In the genomic region with DNA sequence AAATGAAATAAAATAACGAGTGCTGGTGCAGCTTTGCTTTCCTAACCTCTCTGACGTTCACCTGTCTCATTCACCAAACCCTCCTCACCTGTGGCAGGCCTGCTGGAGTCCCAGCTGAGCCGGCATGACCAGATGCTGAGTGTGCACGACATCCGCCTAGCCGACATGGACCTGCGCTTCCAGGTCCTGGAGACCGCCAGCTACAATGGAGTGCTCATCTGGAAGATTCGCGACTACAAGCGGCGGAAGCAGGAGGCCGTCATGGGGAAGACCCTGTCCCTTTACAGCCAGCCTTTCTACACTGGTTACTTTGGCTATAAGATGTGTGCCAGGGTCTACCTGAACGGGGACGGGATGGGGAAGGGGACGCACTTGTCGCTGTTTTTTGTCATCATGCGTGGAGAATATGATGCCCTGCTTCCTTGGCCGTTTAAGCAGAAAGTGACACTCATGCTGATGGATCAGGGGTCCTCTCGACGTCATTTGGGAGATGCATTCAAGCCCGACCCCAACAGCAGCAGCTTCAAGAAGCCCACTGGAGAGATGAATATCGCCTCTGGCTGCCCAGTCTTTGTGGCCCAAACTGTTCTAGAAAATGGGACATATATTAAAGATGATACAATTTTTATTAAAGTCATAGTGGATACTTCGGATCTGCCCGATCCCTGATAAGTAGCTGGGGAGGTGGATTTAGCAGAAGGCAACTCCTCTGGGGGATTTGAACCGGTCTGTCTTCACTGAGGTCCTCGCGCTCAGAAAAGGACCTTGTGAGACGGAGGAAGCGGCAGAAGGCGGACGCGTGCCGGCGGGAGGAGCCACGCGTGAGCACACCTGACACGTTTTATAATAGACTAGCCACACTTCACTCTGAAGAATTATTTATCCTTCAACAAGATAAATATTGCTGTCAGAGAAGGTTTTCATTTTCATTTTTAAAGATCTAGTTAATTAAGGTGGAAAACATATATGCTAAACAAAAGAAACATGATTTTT, we compare ENCODE assay signal across 13 cellular contexts. TPM values are rescaled to one million over a fixed set of nuclear protein-coding genes. Genes with fewer than 3 reads are reported as not detected.
DNase-seq lines count a peak whose midpoint lies in the region; ATAC-seq, FAIRE-seq and TF ChIP-seq lines count a peak whose summit lies in the region.
"Had no signal": no experiment of that assay in that cellular context is flagged by ENCODE, and none has a peak within 500 bp of the region (broad histone marks: within the 10 kb centered on the region; RNA-seq: fewer than 3 reads in every experiment).

No MANE protein-coding gene starts in this region.

- H3K4me1 Mint-ChIP-seq in IgD-negative memory B cell, result peaks cover 21 to 29% (median 21%) of the 10 kb centered on the region in 3 donors

- peaks cover 3% of the 10 kb centered on the region for H3K36me3 Mint-ChIP-seq in IgD-negative memory B cell

- TF ChIP-seq EP300 in K562 (IDR thresholded peaks at IDR 0.05; ENCODE audit: low read length), result no peak

- DNase-seq in mammary epithelial cell (no peak), breast epithelium (ENCODE audit: low spot score in 2 of 2) (no peak), K562 (ENCODE audit: extremely low read depth in 1 of 4, low spot score in 3 of 4) (no peak), posterior vena cava (ENCODE audit: low spot score) (peak; percentile 64), foreskin keratinocyte (no peak)
- DNase-seq: DMS53, NCI-H1105 treated with DMSO at 0.1 percent for 48 hours, NCI-H187 treated with DMSO at 0.1 percent for 48 hours, OCI-M1 had no signal

- dilution Hi-C loops in mammary epithelial cell (cut with HindIII; ENCODE audit: low sequenced_read_pairs), result no loop called here

- TF ChIP-seq CTCF in mammary epithelial cell (conservative IDR thresholded peaks at IDR 0.05 in 1 of 2, IDR thresholded peaks at IDR 0.05 in 1 of 2; ENCODE audit: extremely low read depth in 1 of 2, insufficient read depth in 1 of 2, low read depth in 1 of 2, low read length in 2 of 2), result no peak
- TF ChIP-seq CTCF in breast epithelium (IDR thresholded peaks at IDR 0.05), result no peak
- TF ChIP-seq CTCF in K562 (IDR thresholded peaks at IDR 0.05 in 2 of 3, conservative IDR thresholded peaks at IDR 0.05 in 1 of 3; ENCODE audit: insufficient read depth in 2 of 3, low read depth in 1 of 3, low read length in 3 of 3), result no peak
- TF ChIP-seq CTCF in foreskin keratinocyte (conservative IDR thresholded peaks at IDR 0.05), result no peak

- no peaks in the 10 kb centered on the region for H4K20me1 ChIP-seq in mammary epithelial cell (ENCODE audit: insufficient read depth, low read length)
- H4K20me1 ChIP-seq in K562 (replicated peaks; ENCODE audit: control insufficient read depth, insufficient read depth, low read length), result no peaks in the 10 kb centered on the region

- no peaks in the 10 kb centered on the region for H3K9me3 Mint-ChIP-seq in IgD-negative memory B cell

- no peak overlapping the region for H2AFZ ChIP-seq in mammary epithelial cell (ENCODE audit: low read depth, low read length)
- H2AFZ ChIP-seq in K562 (ENCODE audit: low read depth, low read length), result no peak overlapping the region

- no peaks in the 10 kb centered on the region for H3K9me1 ChIP-seq in K562 (ENCODE audit: control insufficient read depth, insufficient read depth, low read length)

- H3K9ac ChIP-seq in mammary epithelial cell (ENCODE audit: insufficient read depth, low read length) (no peak overlapping the region), K562 (ENCODE audit: insufficient read depth in 1 of 2, low read depth in 2 of 2, low read length in 2 of 2) (no peak overlapping the region)

- H3K27ac Mint-ChIP-seq in IgD-negative memory B cell, result peak overlapping the region in 2 of 3 donors; percentile 23 to 49

- H3K4me3 ChIP-seq in mammary epithelial cell (replicated peaks in 1 of 3; ENCODE audit: insufficient read depth in 1 of 3, low read depth in 2 of 3, low read length in 3 of 3), result no peak overlapping the region
- no peak overlapping the region for H3K4me3 ChIP-seq in breast epithelium
- H3K4me3 ChIP-seq in K562, result no peak overlapping the region

- H3K9me3 ChIP-seq in mammary epithelial cell (replicated peaks; ENCODE audit: insufficient read depth, low read length) (no peaks in the 10 kb centered on the region), breast epithelium (no peaks in the 10 kb centered on the region), K562 (replicated peaks; ENCODE audit: control insufficient read depth, insufficient read depth, low read depth, low read length) (no peaks in the 10 kb centered on the region)

- peak overlapping the region in 1 of 4 donors; percentile 41 for H3K4me3 Mint-ChIP-seq in IgD-negative memory B cell

- peaks cover 6% of the 10 kb centered on the region for H3K36me3 ChIP-seq in mammary epithelial cell (ENCODE audit: insufficient read depth, low read length)
- no peaks in the 10 kb centered on the region for H3K36me3 ChIP-seq in breast epithelium
- peaks cover 8% of the 10 kb centered on the region; the same call in 1 of the 3 replicates for H3K36me3 ChIP-seq in K562 (ENCODE audit: control insufficient read depth, insufficient read depth, low read length)

- CTCF ChIA-PET in mammary epithelial cell (lab: Charles Lee; ENCODE audit: low non-redundant PET), result no interaction called here
- CTCF ChIA-PET in K562 (lab: Yijun Ruan, JAX; ENCODE audit: low intra/inter-chr PET ratio), result no interaction called here

- no peak overlapping the region for H3K27ac ChIP-seq in mammary epithelial cell (ENCODE audit: insufficient read depth, low read depth, low read length)
- H3K27ac ChIP-seq in breast epithelium, result no peak overlapping the region
- H3K27ac ChIP-seq in K562 (ENCODE audit: extremely low read depth, low read depth, low read length), result no peak overlapping the region
- no peak overlapping the region for H3K27ac ChIP-seq in foreskin keratinocyte

- no peak for FAIRE-seq in K562 (lab: Jason Lieb, UNC)

- TF ChIP-seq POLR2A in breast epithelium (IDR thresholded peaks at IDR 0.05) (no peak), K562 (conservative IDR thresholded peaks at IDR 0.05) (no peak)

- H3K27me3 Mint-ChIP-seq in IgD-negative memory B cell, result peaks cover 2% of the 10 kb centered on the region

- 97% methylated on average over 28 of the region's 38 CpGs for WGBS in mammary epithelial cell (ENCODE audit: low coverage, missing lambda C conversion rate)
- 90% methylated on average over 26 of the region's 38 CpGs for WGBS in K562 (ENCODE audit: insufficient coverage, low coverage, missing lambda C conversion rate)

- TF ChIP-seq RAD21 in K562 (CRISPR knock-in tag; conservative IDR thresholded peaks at IDR 0.05 in 1 of 2, IDR thresholded peaks at IDR 0.05 in 1 of 2), result no peak

- no peaks in the 10 kb centered on the region for H3K27me3 ChIP-seq in mammary epithelial cell (ENCODE audit: insufficient read depth, low read length)
- no peaks in the 10 kb centered on the region for H3K27me3 ChIP-seq in breast epithelium
- H3K27me3 ChIP-seq in K562 (ENCODE audit: control insufficient read depth in 2 of 2, insufficient read depth in 2 of 2, low read length in 2 of 2), result no peaks in the 10 kb centered on the region
- no peaks in the 10 kb centered on the region for H3K27me3 ChIP-seq in foreskin keratinocyte

- no peak overlapping the region for H3K4me2 ChIP-seq in mammary epithelial cell (ENCODE audit: insufficient read depth, low read depth, low read length)
- no peak overlapping the region for H3K4me2 ChIP-seq in K562 (ENCODE audit: insufficient read depth, low read length)

- in situ Hi-C loops in mammary epithelial cell (cut with MboI; ENCODE audit: low sequenced_read_pairs in 2 of 2), result no loop called here
- in situ Hi-C loops in K562 (cut with MboI), result loop anchor here (25.0 kb wide), 1 partner anchor 393 kb away; the partner anchor contains the start of gene ANKRD9

- TSS peak; percentile 32 for BruUV-seq in mammary epithelial cell (replicated peaks; lab: Mats Ljungman, UMichigan)
- TSS peak; percentile 26 for BruUV-seq in K562 (replicated peaks; lab: Mats Ljungman, UMichigan)

- POLR2A ChIA-PET in K562 (lab: Yijun Ruan, JAX), result interaction anchor here (1.1 kb wide), 1 partner anchor 10 kb away, joined by 3 read pairs; no protein-coding TSS in a partner anchor

- intact Hi-C loops in mammary epithelial cell (cut with micrococcal nuclease) (no loop called here), breast epithelium (cut with DNase I; ENCODE audit: low total_unique reads) (no loop called here), K562 (cut with micrococcal nuclease) (no loop called here), posterior vena cava (cut with DNase I) (no loop called here)

- ATAC-seq in K562 (no peak), HG02973 (IDR thresholded peaks at IDR 0.05; ENCODE audit: unreplicated experiment) (no peak), HG02678 (IDR thresholded peaks at IDR 0.05; ENCODE audit: unreplicated experiment) (no peak), foreskin keratinocyte (no peak)

- no peaks in the 10 kb centered on the region for H3K79me2 ChIP-seq in mammary epithelial cell (ENCODE audit: insufficient read depth, low read length)
- no peaks in the 10 kb centered on the region for H3K79me2 ChIP-seq in K562 (ENCODE audit: control insufficient read depth, insufficient read depth, low read length)

- no peaks in the 10 kb centered on the region for H3K4me1 ChIP-seq in mammary epithelial cell (ENCODE audit: insufficient read depth, low read length)
- H3K4me1 ChIP-seq in breast epithelium, result no peaks in the 10 kb centered on the region
- peaks cover 0 to 9% of the 10 kb centered on the region in 2 experiments; a peak in 1 of 5 replicates for H3K4me1 ChIP-seq in K562 (replicated peaks in 1 of 2; ENCODE audit: control insufficient read depth in 2 of 2, insufficient read depth in 2 of 2, low read length in 2 of 2)
- H3K4me1 ChIP-seq in foreskin keratinocyte, result no peaks in the 10 kb centered on the region

RNA-seq across cellular contexts. Expression of gene AMN, which starts 17.1 kb away (rescaled TPM):
- under 1 TPM in 1 of 2 donors, not detected in 1; 0.64 TPM for total RNA-seq in mammary epithelial cell
- not detected for polyA plus RNA-seq in mammary epithelial cell
- not detected for polyA minus RNA-seq in mammary epithelial cell
- under 1 TPM; 0.16 to 0.88 (median 0.66) TPM for total RNA-seq in breast epithelium
- 15.0 TPM for polyA plus RNA-seq in IgD-negative memory B cell
- total RNA-seq in K562 (2011; cell fraction: chromatin; rRNA removed; ENCODE audit: low replicate concordance), result 0.49 TPM in 1 of 2 replicates, not detected in the other
- total RNA-seq in K562 (2011; cell fraction: nucleolus; rRNA removed), result 0.13 and 0.17 TPM in 2 replicates
- 0.22 TPM in 1 of 2 replicates, not detected in the other for total RNA-seq in K562 (2011; cell fraction: nucleoplasm; rRNA removed)
- 0.04 and 0.14 TPM in 2 replicates for total RNA-seq in K562 (2014; rRNA removed)
- total RNA-seq in K562 (2014; rRNA removed; fragmentation: Illumina TruSeq; extraction: Trizol), result not detected in 2 replicates
- not detected in 2 replicates for total RNA-seq in K562 (2015; rRNA removed; fragmentation: Illumina TruSeq; extraction: Trizol)
- 0.04 and 0.09 TPM in 2 replicates for total RNA-seq in K562 (2021)
- polyA plus RNA-seq in K562 (2011; rRNA removed), result not detected in 2 replicates
- polyA plus RNA-seq in K562 (2011; cell fraction: cytosol; rRNA removed), result 0.03 TPM in 1 of 2 replicates, not detected in the other
- polyA plus RNA-seq in K562 (2011; cell fraction: nucleus; rRNA removed), result 0.20 and 0.27 TPM in 2 replicates
- 0.03 and 0.14 TPM in 2 replicates for polyA plus RNA-seq in K562 (2012)
- polyA plus RNA-seq in K562 (2014; fragmentation: Illumina TruSeq; extraction: Trizol), result not detected in 2 replicates
- not detected for polyA plus RNA-seq in K562 (2014; fragmentation: Nextera tagmentation; extraction: Ambion mirVana)
- not detected in 2 replicates for polyA plus RNA-seq in K562 (2014; rRNA removed)
- not detected in 2 replicates for polyA minus RNA-seq in K562 (2011; rRNA and poly(A)+ RNA removed)
- not detected in 2 replicates for polyA minus RNA-seq in K562 (2011; cell fraction: cytosol; rRNA and poly(A)+ RNA removed)
- polyA minus RNA-seq in K562 (2011; cell fraction: nucleus; rRNA and poly(A)+ RNA removed), result 0.11 and 0.13 TPM in 2 replicates
- under 1 TPM in 1 of 2 donors, not detected in 1; 0.10 TPM for total RNA-seq in posterior vena cava
- 0.44 and 0.63 TPM in 2 replicates for total RNA-seq in foreskin keratinocyte
- 0.56 and 0.77 TPM in 2 replicates for polyA plus RNA-seq in foreskin keratinocyte
- total RNA-seq: H4 had no signal
